8 cellular contexts compared by ENCODE assay signal in the genomic region with DNA sequence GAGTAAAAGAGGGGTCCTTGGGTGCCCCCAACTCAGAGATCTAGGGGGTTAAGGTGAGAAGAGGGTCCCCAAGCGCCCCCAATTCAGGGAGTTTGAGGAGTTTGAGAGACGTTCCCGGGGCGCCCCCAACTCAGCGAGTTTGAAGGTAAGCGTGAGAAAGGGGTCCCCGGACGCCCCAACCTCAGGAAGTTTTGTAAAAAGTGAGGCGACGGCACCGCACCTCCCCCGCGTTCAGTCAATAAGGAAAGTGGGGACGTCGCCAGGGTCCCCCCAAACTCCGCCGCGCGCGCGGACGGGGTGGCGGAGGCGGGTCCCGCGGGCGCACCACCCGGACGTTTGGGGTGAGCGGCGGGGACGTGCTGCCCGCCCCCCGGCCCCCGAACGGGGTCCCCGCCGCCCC. TPM values are rescaled to one million over a fixed set of nuclear protein-coding genes. Genes with fewer than 3 reads are reported as not detected.
DNase-seq lines count a peak whose midpoint lies in the region; ATAC-seq and TF ChIP-seq lines count a peak whose summit lies in the region.

No MANE protein-coding gene starts in this region.

- H3K27me3 ChIP-seq in ascending aorta (no peaks in the 10 kb centered on the region), liver (ENCODE audit: control insufficient read depth in 4 of 4, insufficient read depth in 4 of 4, low read length in 3 of 4) (no peaks in the 10 kb centered on the region), thyroid gland (no peaks in the 10 kb centered on the region)

- intact Hi-C loops in ascending aorta (cut with DNase I): loop anchor here (1.0 to 5.0 kb wide), 5 partner anchors 19 to 208 kb away; partner anchors contain the start of genes NDUFA11, RANBP3 and VMAC
- intact Hi-C loops in thyroid gland (cut with DNase I): no loop called here

- TF ChIP-seq RAD21 in liver (IDR thresholded peaks at IDR 0.05): no peak

- TF ChIP-seq CTCF in ascending aorta (IDR thresholded peaks at IDR 0.05): no peak
- TF ChIP-seq CTCF in liver (IDR thresholded peaks at IDR 0.05; ENCODE audit: low read depth, low read length, missing input control): no peak
- TF ChIP-seq CTCF in thyroid gland (IDR thresholded peaks at IDR 0.05): no peak

- ATAC-seq in activated CD8-positive, alpha-beta memory T cell treated with anti-CD3 and anti-CD28 coated beads, Interleukin-2, amount 10 ng/mL, durations not matched to agents 7 days and 5 days: no peak
- ATAC-seq in GM21825 (IDR thresholded peaks at IDR 0.05; ENCODE audit: unreplicated experiment) (no peak), left lobe of liver (no peak)

- H3K9me3 ChIP-seq in ascending aorta (no peaks in the 10 kb centered on the region), liver (ENCODE audit: control insufficient read depth in 4 of 4, low read length in 3 of 4) (no peaks in the 10 kb centered on the region), thyroid gland (no peaks in the 10 kb centered on the region)

- CTCF ChIA-PET in activated CD8-positive, alpha-beta memory T cell treated with anti-CD3 and anti-CD28 coated beads, Interleukin-2, amount 10 ng/mL, durations not matched to agents 7 days and 5 days (lab: Charles Lee): no interaction called here

- no peaks in the 10 kb centered on the region for H3K9me3 Mint-ChIP-seq in activated CD8-positive, alpha-beta memory T cell treated with anti-CD3 and anti-CD28 coated beads, Interleukin-2, amount 10 ng/mL, durations not matched to agents 7 days and 5 days (ENCODE audit: low read depth)

- peak overlapping the region; percentile 95 to 97 for H3K4me3 ChIP-seq in ascending aorta
- peak overlapping the region in 2 of 3 donors; percentile 72 for H3K4me3 ChIP-seq in liver (ENCODE audit: low read depth in 1 of 3, low read length in 3 of 3)
- H3K4me3 ChIP-seq in thyroid gland (replicated peaks in 1 of 3): peak overlapping the region in 2 of 3 donors; percentile 20 to 73

- DNase-seq in activated CD8-positive, alpha-beta memory T cell treated with anti-CD3 and anti-CD28 coated beads, Interleukin-2, amount 10 ng/mL, durations not matched to agents 7 days and 5 days: no peak
- no peak for DNase-seq in activated CD8-positive, alpha-beta memory T cell treated with anti-CD3 and anti-CD28 coated beads, Interleukin-2, amount 50 U/mL, for 4 hours
- DNase-seq in ascending aorta (ENCODE audit: low spot score in 2 of 2) (no peak), thyroid gland (no peak), iPS-NIHi7 (ENCODE audit: extremely low spot score) (no peak), left lobe of liver (ENCODE audit: low spot score) (no peak)

- peak overlapping the region; percentile 90 to 94 for H3K27ac ChIP-seq in ascending aorta
- no peak overlapping the region for H3K27ac ChIP-seq in liver (ENCODE audit: low read depth in 1 of 2, low read length in 2 of 2)
- H3K27ac ChIP-seq in thyroid gland: no peak overlapping the region

- no peaks in the 10 kb centered on the region for H3K36me3 Mint-ChIP-seq in activated CD8-positive, alpha-beta memory T cell treated with anti-CD3 and anti-CD28 coated beads, Interleukin-2, amount 10 ng/mL, durations not matched to agents 7 days and 5 days

- H3K27me3 Mint-ChIP-seq in activated CD8-positive, alpha-beta memory T cell treated with anti-CD3 and anti-CD28 coated beads, Interleukin-2, amount 10 ng/mL, durations not matched to agents 7 days and 5 days: peaks cover 20% of the 10 kb centered on the region

- H3K4me1 ChIP-seq in ascending aorta (peaks cover 3 to 4% of the 10 kb centered on the region in 2 donors), liver (ENCODE audit: control insufficient read depth in 4 of 4, insufficient read depth in 4 of 4, low read length in 3 of 4) (peaks cover 7 to 16% (median 12%) of the 10 kb centered on the region in 4 donors), thyroid gland (peaks cover 10 to 15% of the 10 kb centered on the region in 2 donors)

- under 1% methylated on average over 38 of the region's 38 CpGs for whole genome bisulfite sequencing in liver
- 0 to 2% methylated on average over 14 to 24 of the region's 38 CpGs for WGBS in thyroid gland, 2 donors

- H3K27ac Mint-ChIP-seq in activated CD8-positive, alpha-beta memory T cell treated with anti-CD3 and anti-CD28 coated beads, Interleukin-2, amount 10 ng/mL, durations not matched to agents 7 days and 5 days: no peak overlapping the region

- TF ChIP-seq POLR2A in thyroid gland (IDR thresholded peaks at IDR 0.05): no peak

- H3K36me3 ChIP-seq in ascending aorta: no peaks in the 10 kb centered on the region
- H3K36me3 ChIP-seq in liver (ENCODE audit: control insufficient read depth in 4 of 4, insufficient read depth in 3 of 4, low read depth in 1 of 4, low read length in 3 of 4): no peaks in the 10 kb centered on the region
- H3K36me3 ChIP-seq in thyroid gland: no peaks in the 10 kb centered on the region

- peaks cover 22% of the 10 kb centered on the region for H3K4me1 Mint-ChIP-seq in activated CD8-positive, alpha-beta memory T cell treated with anti-CD3 and anti-CD28 coated beads, Interleukin-2, amount 10 ng/mL, durations not matched to agents 7 days and 5 days

- H3K9ac ChIP-seq in liver (ENCODE audit: low read depth in 1 of 2, low read length in 2 of 2): peak overlapping the region in 1 of 2 donors; percentile 87

- H3K4me3 Mint-ChIP-seq in activated CD8-positive, alpha-beta memory T cell treated with anti-CD3 and anti-CD28 coated beads, Interleukin-2, amount 10 ng/mL, durations not matched to agents 7 days and 5 days: peak overlapping the region; percentile 77

TF ChIP-seq in liver, 16 proteins besides CTCF, POLR2A, EP300 and RAD21:
- TF ChIP-seq, protein P1, sequence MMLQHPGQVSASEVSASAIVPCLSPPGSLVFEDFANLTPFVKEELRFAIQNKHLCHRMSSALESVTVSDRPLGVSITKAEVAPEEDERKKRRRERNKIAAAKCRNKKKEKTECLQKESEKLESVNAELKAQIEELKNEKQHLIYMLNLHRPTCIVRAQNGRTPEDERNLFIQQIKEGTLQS (IDR thresholded peaks at IDR 0.05): no peak
- TF ChIP-seq, protein P2, sequence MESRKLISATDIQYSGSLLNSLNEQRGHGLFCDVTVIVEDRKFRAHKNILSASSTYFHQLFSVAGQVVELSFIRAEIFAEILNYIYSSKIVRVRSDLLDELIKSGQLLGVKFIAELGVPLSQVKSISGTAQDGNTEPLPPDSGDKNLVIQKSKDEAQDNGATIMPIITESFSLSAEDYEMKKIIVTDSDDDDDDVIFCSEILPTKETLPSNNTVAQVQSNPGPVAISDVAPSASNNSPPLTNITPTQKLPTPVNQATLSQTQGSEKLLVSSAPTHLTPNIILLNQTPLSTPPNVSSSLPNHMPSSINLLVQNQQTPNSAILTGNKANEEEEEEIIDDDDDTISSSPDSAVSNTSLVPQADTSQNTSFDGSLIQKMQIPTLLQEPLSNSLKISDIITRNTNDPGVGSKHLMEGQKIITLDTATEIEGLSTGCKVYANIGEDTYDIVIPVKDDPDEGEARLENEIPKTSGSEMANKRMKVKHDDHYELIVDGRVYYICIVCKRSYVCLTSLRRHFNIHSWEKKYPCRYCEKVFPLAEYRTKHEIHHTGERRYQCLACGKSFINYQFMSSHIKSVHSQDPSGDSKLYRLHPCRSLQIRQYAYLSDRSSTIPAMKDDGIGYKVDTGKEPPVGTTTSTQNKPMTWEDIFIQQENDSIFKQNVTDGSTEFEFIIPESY (IDR thresholded peaks at IDR 0.05): no peak

RNA-seq across cellular contexts. Expression of gene RFX2, which starts 0.4 kb away (rescaled TPM):
- total RNA-seq in activated CD8-positive, alpha-beta memory T cell treated with anti-CD3 and anti-CD28 coated beads, Interleukin-2, amount 10 ng/mL, durations not matched to agents 7 days and 5 days: 10 to 100 TPM in 1 of 2 experiments, 1 to 10 TPM in 1; 9.8 to 11.7 TPM
- total RNA-seq in ascending aorta: 107 TPM
- 1 to 10 TPM; 3.5 to 5.1 TPM for total RNA-seq in liver
- polyA plus RNA-seq in liver: 1 to 10 TPM in 1 of 2 donors, under 1 TPM in 1; 0.67 to 2.1 TPM
- total RNA-seq in thyroid gland: 10 to 100 TPM in 1 of 4 donors, 1 to 10 TPM in 3; 4.1 to 10.6 (median 7.7) TPM
- 2.3 TPM for total RNA-seq in left lobe of liver

RNA-seq across cellular contexts. Expression of gene ACSBG2, which starts 25.5 kb away (rescaled TPM):
- total RNA-seq in activated CD8-positive, alpha-beta memory T cell treated with anti-CD3 and anti-CD28 coated beads, Interleukin-2, amount 10 ng/mL, durations not matched to agents 7 days and 5 days: not detected
- not detected for total RNA-seq in ascending aorta
- total RNA-seq in liver: not detected
- polyA plus RNA-seq in liver: not detected
- total RNA-seq in thyroid gland: 1 to 10 TPM in 1 of 4 donors, under 1 TPM in 1, not detected in 2; 0.22 to 2.4 TPM
- not detected for total RNA-seq in left lobe of liver

Comparison
In these comparisons a context has a peak if more than half of its experiments do, and no peak if none do; other contexts are left out.
1. H3K27ac ChIP-seq: peak in ascending aorta (2 of 2); none in liver (0 of 2) and thyroid gland (0 of 3).
2. Peak in every context shown above with its lines, with median percentiles within 50 percentile points of each other: H3K4me3 ChIP-seq.